8 cellular contexts compared by ENCODE assay signal in genomic region chr17:72592242-72592966, GRCh38.
DNase-seq lines count a peak whose midpoint lies in the region; ATAC-seq and TF ChIP-seq lines count a peak whose summit lies in the region.

No MANE protein-coding gene starts in this region.

- H3K4me3 ChIP-seq in foreskin fibroblast (ENCODE audit: low read depth in 1 of 2, low read length in 2 of 2) (peak overlapping the region; percentile 66 to 91), subcutaneous abdominal adipose tissue (ENCODE audit: low read depth in 1 of 5, low read length in 5 of 5) (peak overlapping the region; percentile 48 to 62 (median 53))

- H3K27me3 Mint-ChIP-seq in nephron progenitor cell (ENCODE audit: low read depth, poor library complexity): peaks cover 79% of the 10 kb centered on the region

- H3K9me3 ChIP-seq in subcutaneous abdominal adipose tissue (ENCODE audit: control insufficient read depth in 5 of 5, low read length in 5 of 5): no peaks in the 10 kb centered on the region

- H3K27me3 ChIP-seq in subcutaneous abdominal adipose tissue (ENCODE audit: control insufficient read depth in 5 of 5, insufficient read depth in 4 of 5, low read length in 5 of 5): peaks cover 23 to 38% (median 33%) of the 10 kb centered on the region in 5 donors

- peaks cover 34% of the 10 kb centered on the region for H3K4me1 Mint-ChIP-seq in nephron progenitor cell

- peaks cover 0 to 15% (median 14%) of the 10 kb centered on the region in 5 donors for H3K4me1 ChIP-seq in subcutaneous abdominal adipose tissue (ENCODE audit: control insufficient read depth in 5 of 5, insufficient read depth in 5 of 5, low read length in 5 of 5)

- ATAC-seq in GM18520 (IDR thresholded peaks at IDR 0.05; ENCODE audit: unreplicated experiment): peak; percentile 54
- peak; percentile 78 for ATAC-seq in HG03175 (IDR thresholded peaks at IDR 0.05; ENCODE audit: unreplicated experiment)

- H3K9me3 Mint-ChIP-seq in nephron progenitor cell: peaks cover 3% of the 10 kb centered on the region

- peak overlapping the region; percentile 90 for H3K4me3 Mint-ChIP-seq in nephron progenitor cell

- DNase-seq in A172 (ENCODE audit: low spot score) (peak; percentile 74), NOMO-1 (lab: John Stamatoyannopoulos, UW; ENCODE audit: unreplicated experiment in 2 of 2) (peak; percentile 56 to 72), foreskin fibroblast (peak; percentile 84 to 94), nephron progenitor cell (peak; percentile 84)
- peak; percentile 68 for DNase-seq in activated effector memory CD4-positive, alpha-beta T cell treated with Interleukin-2 at 50 U/mL for 16 hours

- H3K36me3 ChIP-seq in subcutaneous abdominal adipose tissue (ENCODE audit: control insufficient read depth in 5 of 5, insufficient read depth in 5 of 5, low read length in 5 of 5): no peaks in the 10 kb centered on the region

- no peak for TF ChIP-seq CTCF in foreskin fibroblast (IDR thresholded peaks at IDR 0.05; ENCODE audit: low read depth, low read length)
- TF ChIP-seq CTCF in nephron progenitor cell (IDR thresholded peaks at IDR 0.05): no peak

- H3K9ac ChIP-seq in subcutaneous abdominal adipose tissue (ENCODE audit: low read length in 5 of 5): no peak overlapping the region

- no peak overlapping the region for H3K27ac ChIP-seq in subcutaneous abdominal adipose tissue (ENCODE audit: low read depth, low read length)

- H3K27ac Mint-ChIP-seq in nephron progenitor cell: no peak overlapping the region

- no peaks in the 10 kb centered on the region for H3K36me3 Mint-ChIP-seq in nephron progenitor cell (ENCODE audit: low read depth)
